Comparison of ENCODE assay signal across 8 cellular contexts in the genomic region with DNA sequence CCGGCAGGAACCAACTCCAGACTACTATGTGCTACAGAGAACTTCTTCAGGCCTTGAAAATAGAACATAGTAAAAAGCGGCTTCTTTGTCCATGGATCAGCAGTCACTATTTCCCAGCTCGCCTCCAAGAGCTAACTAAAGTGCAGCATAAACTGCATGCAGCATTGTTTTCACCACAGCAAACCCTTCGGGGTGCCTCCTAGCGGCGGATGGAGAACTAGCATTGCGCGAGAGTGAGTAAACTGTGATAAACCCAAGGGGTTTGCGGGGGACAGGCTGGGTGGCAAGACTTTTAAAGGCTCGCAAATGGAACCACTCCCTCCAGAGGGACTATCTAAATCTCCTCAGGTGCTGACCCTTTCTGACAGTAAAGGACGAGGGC. TPM values are rescaled to one million over a fixed set of nuclear protein-coding genes. Genes with fewer than 3 reads are reported as not detected.
A peak's percentile ranks its signal among the peaks of the same experiment; 100 is the strongest.
DNase-seq lines count a peak whose midpoint lies in the region; ATAC-seq and TF ChIP-seq lines count a peak whose summit lies in the region.

No MANE protein-coding gene starts in this region.

- H3K4me2 ChIP-seq in IMR-90 (ENCODE audit: low read depth, low read length), result peak overlapping the region; percentile 60; the same call in 1 of the 2 replicates

- H2AFZ ChIP-seq in IMR-90 (replicated peaks; ENCODE audit: low read length, poor library complexity), result peak overlapping the region; percentile 58

- no peaks in the 10 kb centered on the region for H3K4me1 Mint-ChIP-seq in activated T-helper 1 cell treated with anti-CD3 and anti-CD28 coated beads, Interleukin-12 subunit alpha, Interleukin-12 subunit beta, Interleukin-2, Interleukin-4 antibody, amounts not matched to agents 30 ng/mL and 10 ng/mL and 1 ng/mL, durations not matched to agents 14 hours and 24 hours and 36 hours (ENCODE audit: low read depth)

- no peaks in the 10 kb centered on the region for H3K79me1 ChIP-seq in IMR-90 (ENCODE audit: low read depth in 1 of 2, low read length in 2 of 2)

- POLR2A ChIA-PET in IMR-90 (lab: Charles Lee; ENCODE audit: unreplicated experiment), result no interaction called here

- no peaks in the 10 kb centered on the region for H3K9me1 ChIP-seq in IMR-90 (ENCODE audit: insufficient read depth, low read length)

- H3K9me3 Mint-ChIP-seq in activated T-helper 1 cell treated with anti-CD3 and anti-CD28 coated beads, Interleukin-12 subunit alpha, Interleukin-12 subunit beta, Interleukin-2, Interleukin-4 antibody, amounts not matched to agents 30 ng/mL and 10 ng/mL and 1 ng/mL, durations not matched to agents 14 hours and 24 hours and 36 hours, result no peaks in the 10 kb centered on the region

- no peak for TF ChIP-seq POLR2A in IMR-90 (IDR thresholded peaks at IDR 0.05; ENCODE audit: low read depth, low read length)

- in situ Hi-C loops in IMR-90 (cut with MboI; ENCODE audit: low sequenced_read_pairs) (loop anchor here (25.0 kb wide), 1 partner anchor 1522 kb away; no protein-coding TSS in a partner anchor), brain microvascular endothelial cell (cut with HindIII; ENCODE audit: low pct_ligation_motif_present, low sequenced_read_pairs) (no loop called here)

- no peak overlapping the region for H2BK5ac ChIP-seq in IMR-90 (ENCODE audit: low read depth, low read length, poor library complexity, severe bottlenecking)

- peak; percentile 19; the same call in 1 of the 2 replicates for TF ChIP-seq RAD21 in IMR-90 (IDR thresholded peaks at IDR 0.05; ENCODE audit: low read length)

- H3K27me3 Mint-ChIP-seq in activated T-helper 1 cell treated with anti-CD3 and anti-CD28 coated beads, Interleukin-12 subunit alpha, Interleukin-12 subunit beta, Interleukin-2, Interleukin-4 antibody, amounts not matched to agents 30 ng/mL and 10 ng/mL and 1 ng/mL, durations not matched to agents 14 hours and 24 hours and 36 hours (ENCODE audit: insufficient read depth), result peaks cover 24% of the 10 kb centered on the region

- no peak overlapping the region for H3K23ac ChIP-seq in IMR-90 (ENCODE audit: low read depth, low read length)

- ATAC-seq in IMR-90 (ENCODE audit: low read depth), result peak; percentile 74
- ATAC-seq in left lung, result peak; percentile 77
- no peak for ATAC-seq in thoracic aorta (ENCODE audit: insufficient number of reproducible peaks, low FRiP score, low read depth)

- dilution Hi-C loops in IMR-90 (cut with HindIII; ENCODE audit: low sequenced_read_pairs, unreplicated experiment), result no loop called here

- no peak overlapping the region for H3K56ac ChIP-seq in IMR-90 (ENCODE audit: extremely low read depth, insufficient read depth, low read length)

- no peaks in the 10 kb centered on the region for H4K20me1 ChIP-seq in IMR-90 (ENCODE audit: insufficient read depth, low read length)

- H3K27ac Mint-ChIP-seq in activated T-helper 1 cell treated with anti-CD3 and anti-CD28 coated beads, Interleukin-12 subunit alpha, Interleukin-12 subunit beta, Interleukin-2, Interleukin-4 antibody, amounts not matched to agents 30 ng/mL and 10 ng/mL and 1 ng/mL, durations not matched to agents 14 hours and 24 hours and 36 hours, result no peak overlapping the region

- H2AK5ac ChIP-seq in IMR-90 (ENCODE audit: low read depth, low read length), result no peak overlapping the region

- H2BK20ac ChIP-seq in IMR-90 (ENCODE audit: low read depth, low read length), result no peak overlapping the region

- TF ChIP-seq CTCF in IMR-90 (conservative IDR thresholded peaks at IDR 0.05; ENCODE audit: low read depth, low read length) (peak; percentile 48), brain microvascular endothelial cell (IDR thresholded peaks at IDR 0.05; ENCODE audit: low read depth, low read length, missing control alignments) (peak; percentile 86), left lung (IDR thresholded peaks at IDR 0.05) (peak; percentile 50 to 55), thoracic aorta (IDR thresholded peaks at IDR 0.05) (peak; percentile 53)

- H3K4me1 ChIP-seq in IMR-90 (ENCODE audit: control insufficient read depth, insufficient read depth, low read length) (no peaks in the 10 kb centered on the region; the same call in 1 of the 2 replicates), left lung (no peaks in the 10 kb centered on the region), thoracic aorta (ENCODE audit: control insufficient read depth in 1 of 2, low read depth in 2 of 2) (peaks cover 0 to 4% of the 10 kb centered on the region in 2 donors)

- no peak overlapping the region for H4K5ac ChIP-seq in IMR-90 (ENCODE audit: low read depth, low read length)

- H3K14ac ChIP-seq in IMR-90 (replicated peaks; ENCODE audit: low read depth, low read length), result no peak overlapping the region

- DNase-seq in EL, result peak; percentile 34
- DNase-seq in IMR-90, result peak; percentile 13
- DNase-seq in brain microvascular endothelial cell, result peak; percentile 39
- DNase-seq in left lung, result no peak
- DNase-seq in thoracic aorta (ENCODE audit: low spot score), result no peak
- DNase-seq in ureter (ENCODE audit: low spot score), result no peak
- DNase-seq in activated T-helper 1 cell treated with anti-CD3 and anti-CD28 coated beads, Interleukin-12 subunit alpha, Interleukin-12 subunit beta, Interleukin-2, Interleukin-4 antibody, amounts not matched to agents 30 ng/mL and 10 ng/mL and 1 ng/mL, durations not matched to agents 14 hours and 24 hours and 36 hours (ENCODE audit: low spot score), result no peak
- no peak for DNase-seq in A172 (ENCODE audit: low spot score)

- H3K18ac ChIP-seq in IMR-90 (ENCODE audit: low read depth, low read length), result no peak overlapping the region

- no peak overlapping the region for H3K9ac ChIP-seq in IMR-90 (ENCODE audit: low read depth, low read length)

- WGBS in IMR-90 (ENCODE audit: extremely low coverage in 2 of 2, insufficient read length in 1 of 2), 2 experiments, result 83% methylated on average over 2 of the region's 11 CpGs; no CpG with 5 or more reads in 1 of the 2 experiments

- H2AK9ac ChIP-seq in IMR-90 (replicated peaks; ENCODE audit: low read depth, low read length, poor library complexity), result no peak overlapping the region

- no peak overlapping the region for H3K4ac ChIP-seq in IMR-90 (ENCODE audit: low read depth, low read length)

- H3K27me3 ChIP-seq in IMR-90 (ENCODE audit: control insufficient read depth, insufficient read depth, low read length) (peaks cover 19% of the 10 kb centered on the region), brain microvascular endothelial cell (replicated peaks) (peaks cover 8% of the 10 kb centered on the region), left lung (peaks cover 0 to 42% of the 10 kb centered on the region in 2 donors), thoracic aorta (replicated peaks; ENCODE audit: insufficient read depth) (no peaks in the 10 kb centered on the region)

- H2BK15ac ChIP-seq in IMR-90 (ENCODE audit: low read depth, low read length), result no peak overlapping the region

- H4K91ac ChIP-seq in IMR-90 (ENCODE audit: insufficient read depth, low read depth, low read length), result no peak overlapping the region

- H3K36me3 Mint-ChIP-seq in activated T-helper 1 cell treated with anti-CD3 and anti-CD28 coated beads, Interleukin-12 subunit alpha, Interleukin-12 subunit beta, Interleukin-2, Interleukin-4 antibody, amounts not matched to agents 30 ng/mL and 10 ng/mL and 1 ng/mL, durations not matched to agents 14 hours and 24 hours and 36 hours (ENCODE audit: low read depth), result no peaks in the 10 kb centered on the region

- H2BK120ac ChIP-seq in IMR-90 (ENCODE audit: low read depth, low read length), result no peak overlapping the region

- H4K8ac ChIP-seq in IMR-90 (ENCODE audit: low read depth in 2 of 2, low read length in 2 of 2), result no peak overlapping the region

- H3K27ac ChIP-seq in IMR-90 (ENCODE audit: insufficient read depth, low read length) (no peak overlapping the region), brain microvascular endothelial cell (no peak overlapping the region), left lung (no peak overlapping the region), thoracic aorta (no peak overlapping the region)

- no peak overlapping the region for H3K4me3 Mint-ChIP-seq in activated T-helper 1 cell treated with anti-CD3 and anti-CD28 coated beads, Interleukin-12 subunit alpha, Interleukin-12 subunit beta, Interleukin-2, Interleukin-4 antibody, amounts not matched to agents 30 ng/mL and 10 ng/mL and 1 ng/mL, durations not matched to agents 14 hours and 24 hours and 36 hours

- H3K36me3 ChIP-seq in IMR-90 (ENCODE audit: control insufficient read depth, insufficient read depth, low read length), result no peaks in the 10 kb centered on the region
- H3K36me3 ChIP-seq in brain microvascular endothelial cell (replicated peaks), result no peaks in the 10 kb centered on the region
- no peaks in the 10 kb centered on the region for H3K36me3 ChIP-seq in left lung
- H3K36me3 ChIP-seq in thoracic aorta, result no peaks in the 10 kb centered on the region

- intact Hi-C loops in IMR-90 (cut with micrococcal nuclease), result no loop called here
- intact Hi-C loops in left lung (cut with DNase I), result no loop called here
- intact Hi-C loops in activated T-helper 1 cell treated with anti-CD3 and anti-CD28 coated beads, Interleukin-12 subunit alpha, Interleukin-12 subunit beta, Interleukin-2, Interleukin-4 antibody, amounts not matched to agents 30 ng/mL and 10 ng/mL and 1 ng/mL, durations not matched to agents 14 hours and 24 hours and 36 hours (cut with micrococcal nuclease), result loop anchor here (5.0 kb wide), 1 partner anchor 1487 kb away; the partner anchor contains the start of gene FGF9

- no TSS peak for BruUV-seq in IMR-90 (replicated peaks; lab: Mats Ljungman, UMichigan)

- H3K4me3 ChIP-seq in IMR-90 (ENCODE audit: insufficient read depth, low read depth, low read length) (no peak overlapping the region; the same call in 1 of the 2 replicates), brain microvascular endothelial cell (ENCODE audit: low read depth, low read length) (peak overlapping the region; percentile 47), left lung (peak overlapping the region; percentile 23 to 24), thoracic aorta (peak overlapping the region; percentile 63)

- H3K9me3 ChIP-seq in IMR-90 (ENCODE audit: control insufficient read depth, insufficient read depth, low read length), result no peaks in the 10 kb centered on the region
- H3K9me3 ChIP-seq in left lung, result no peaks in the 10 kb centered on the region
- no peaks in the 10 kb centered on the region for H3K9me3 ChIP-seq in thoracic aorta

- CTCF ChIA-PET in IMR-90 (lab: Yijun Ruan, JAX), result interaction anchor here (0.6 kb wide), 2 partner anchors 21 to 39 kb away, joined by 3 to 9 read pairs; no protein-coding TSS in a partner anchor

RNA-seq across cellular contexts. Expression of gene SGCG, which starts 21.6 kb away (rescaled TPM):
- under 0.01 TPM in 1 of 2 replicates, not detected in the other for total RNA-seq in IMR-90 (2012; rRNA removed)
- polyA plus RNA-seq in IMR-90 (2012; rRNA removed), result 0.06 TPM in 1 of 2 replicates, not detected in the other
- not detected in 2 replicates for polyA plus RNA-seq in IMR-90 (2012; cell fraction: cytosol; rRNA removed)
- 0.04 TPM in 1 of 2 replicates, not detected in the other for polyA plus RNA-seq in IMR-90 (2012; cell fraction: nucleus; rRNA removed; ENCODE audit: low replicate concordance)
- 1 to 10 TPM; 2.1 to 2.5 TPM for total RNA-seq in left lung
- total RNA-seq in thoracic aorta, result 1 to 10 TPM; 2.0 to 3.4 TPM
- total RNA-seq in ureter, result 0.55 TPM
- not detected in 2 replicates for total RNA-seq in activated T-helper 1 cell treated with anti-CD3 and anti-CD28 coated beads, Interleukin-12 subunit alpha, Interleukin-12 subunit beta, Interleukin-2, Interleukin-4 antibody, amounts not matched to agents 30 ng/mL and 10 ng/mL and 1 ng/mL, durations not matched to agents 14 hours and 24 hours and 36 hours
- not detected in 2 replicates for total RNA-seq in A172 (2014; rRNA removed; shearing (Covaris generic))

Comparison
In these comparisons a context has a peak if more than half of its experiments do, and no peak if none do; other contexts are left out.
1. DNase-seq: peak in EL (single experiment), IMR-90 (single experiment) and brain microvascular endothelial cell (single experiment); none in left lung (0 of 2), thoracic aorta (single experiment), ureter (single experiment), activated T-helper 1 cell treated with anti-CD3 and anti-CD28 coated beads, Interleukin-12 subunit alpha, Interleukin-12 subunit beta, Interleukin-2, Interleukin-4 antibody, amounts not matched to agents 30 ng/mL and 10 ng/mL and 1 ng/mL, durations not matched to agents 14 hours and 24 hours and 36 hours (single experiment) and A172 (single experiment).
2. Peak in every context shown above with its lines, with median percentiles within 50 percentile points of each other: CTCF ChIP-seq.